In genomic region chr7:92246363-92247101, GRCh38 we compare ENCODE assay signal across 1 cellular context.
TF ChIP-seq lines count a peak whose summit lies in the region.

No MANE protein-coding gene starts in this region.

TF ChIP-seq in endothelial cell of umbilical vein, 7 proteins besides CTCF, POLR2A, EP300 and RAD21:
- TF ChIP-seq JUN (IDR thresholded peaks at IDR 0.05; ENCODE audit: borderline replicate concordance, insufficient read depth, insufficient read length, low read depth) (no peak), MYC (IDR thresholded peaks at IDR 0.05; ENCODE audit: low read depth, low read length) (no peak), FOS (IDR thresholded peaks at IDR 0.05; ENCODE audit: borderline replicate concordance, insufficient read depth, low read length) (no peak), GATA2 (IDR thresholded peaks at IDR 0.05; ENCODE audit: insufficient read depth, insufficient read length, low read depth, low read length) (no peak), POLR2AphosphoS5 (IDR thresholded peaks at IDR 0.05; ENCODE audit: insufficient read depth, low read depth, low read length) (no peak), EZH2 (IDR thresholded peaks at IDR 0.05; ENCODE audit: borderline replicate concordance, low read depth, low read length, severe bottlenecking) (no peak)
